ENCODE assay signal across 8 cellular contexts in genomic region chr2:38720613-38721241, GRCh38. TPM values are rescaled to one million over a fixed set of nuclear protein-coding genes. Genes with fewer than 3 reads are reported as not detected.
DNase-seq lines count a peak whose midpoint lies in the region; ATAC-seq and TF ChIP-seq lines count a peak whose summit lies in the region.

No MANE protein-coding gene starts in this region.

- ATAC-seq in HG03442 (IDR thresholded peaks at IDR 0.05; ENCODE audit: unreplicated experiment) = no peak
- no peak for ATAC-seq in HG03280 (IDR thresholded peaks at IDR 0.05; ENCODE audit: unreplicated experiment)

- H3K9me3 ChIP-seq in osteoblast (ENCODE audit: low read depth, low read length) = no peaks in the 10 kb centered on the region

- H3K4me2 ChIP-seq in osteoblast (ENCODE audit: insufficient read depth, low read length) = peak overlapping the region; percentile 69

- POLR2A ChIA-PET in RWPE1 (lab: Yijun Ruan, JAX; ENCODE audit: low non-redundant PET) = interaction anchor here (0.7 kb wide), 1 partner anchor 23 kb away, joined by 5 read pairs; no protein-coding TSS in a partner anchor

- CTCF ChIA-PET in RWPE1 (lab: Yijun Ruan, JAX) = no interaction called here

- peak overlapping the region; percentile 80 for H2AFZ ChIP-seq in osteoblast (ENCODE audit: low read length)

- H3K27ac ChIP-seq in RWPE1 (peak overlapping the region; percentile 80), osteoblast (ENCODE audit: low read depth, low read length) (peak overlapping the region; percentile 60)

- H3K36me3 ChIP-seq in osteoblast (ENCODE audit: insufficient read depth, low read length) = no peaks in the 10 kb centered on the region

- H3K4me3 ChIP-seq in epithelial cell of proximal tubule (ENCODE audit: low read depth, low read length) (no peak overlapping the region), osteoblast (ENCODE audit: insufficient read depth, low read length) (peak overlapping the region; percentile 14)

- peaks cover 27% of the 10 kb centered on the region for H3K4me1 ChIP-seq in osteoblast (ENCODE audit: insufficient read depth, low read length)

- H4K20me1 ChIP-seq in osteoblast (ENCODE audit: insufficient read depth, low read length) = no peaks in the 10 kb centered on the region

- no peaks in the 10 kb centered on the region for H3K27me3 ChIP-seq in osteoblast (ENCODE audit: insufficient read depth, low read length)

- TF ChIP-seq CTCF in RWPE1 (conservative IDR thresholded peaks at IDR 0.05; ENCODE audit: low read depth) = no peak
- no peak for TF ChIP-seq CTCF in epithelial cell of proximal tubule (conservative IDR thresholded peaks at IDR 0.05; ENCODE audit: low read depth, low read length)
- no peak for TF ChIP-seq CTCF in osteoblast (IDR thresholded peaks at IDR 0.05; ENCODE audit: extremely low read depth, low read depth, low read length)

- DNase-seq in NCI-H1694 treated with DMSO at 0.1 percent for 48 hours (lab: John Stamatoyannopoulos, UW) = peak; percentile 6
- no peak for DNase-seq in NCI-H1694 (lab: John Stamatoyannopoulos, UW)
- peak; percentile 53 for DNase-seq in RWPE1 (ENCODE audit: low spot score)
- peak; percentile 100 for DNase-seq in epithelial cell of proximal tubule (ENCODE audit: low read depth)
- DNase-seq in osteoblast (ENCODE audit: insufficient read length, low spot score, missing footprints) = peak; percentile 89
- no peak for DNase-seq in HuH-7 (ENCODE audit: low spot score)

- no peaks in the 10 kb centered on the region for H3K79me2 ChIP-seq in osteoblast (ENCODE audit: insufficient read depth, low read length)

RNA-seq across cellular contexts. Expression of gene SRSF7, which starts 30.4 kb away (rescaled TPM):
- total RNA-seq in epithelial cell of proximal tubule (215 and 226 TPM in 2 replicates), osteoblast (46.3 and 48.1 TPM in 2 replicates)

RNA-seq across cellular contexts. Expression of gene GALM, which starts 54.8 kb away (rescaled TPM):
- 7.2 and 8.3 TPM in 2 replicates for total RNA-seq in epithelial cell of proximal tubule
- 50.7 and 54.2 TPM in 2 replicates for total RNA-seq in osteoblast

RNA-seq across cellular contexts. Expression of gene GEMIN6, which starts 57.3 kb away (rescaled TPM):
- total RNA-seq in epithelial cell of proximal tubule (7.4 and 11.1 TPM in 2 replicates), osteoblast (4.3 and 5.3 TPM in 2 replicates)

Comparison
In these comparisons a context has a peak if more than half of its experiments do, and no peak if none do; other contexts are left out.
1. DNase-seq: peak in NCI-H1694 treated with DMSO at 0.1 percent for 48 hours (single experiment), RWPE1 (single experiment), epithelial cell of proximal tubule (single experiment) and osteoblast (single experiment); none in NCI-H1694 (single experiment) and HuH-7 (single experiment).